Comparison of ENCODE assay signal across 26 cellular contexts in genomic region chr5:655406-655805, GRCh38.
"Had no signal": no experiment of that assay in that cellular context is flagged by ENCODE, and none has a peak within 500 bp of the region (broad histone marks: within the 10 kb centered on the region; RNA-seq: fewer than 3 reads in every experiment).

No MANE protein-coding gene starts in this region.

- FAIRE-seq: endometrium, pancreas, urothelium cell line had no signal

- H3K27me3 Mint-ChIP-seq: central memory CD8-positive, alpha-beta T cell; effector memory CD8-positive, alpha-beta T cell; naive B cell; natural killer cell treated with Interleukin-12 subunit alpha and Interleukin-12 subunit beta and Interleukin-15 and Interleukin-18, amount 100 ng/mL, for 72 hours; progenitor cell of endocrine pancreas; stimulated activated naive B cell treated with anti-CD40 and anti-IgM and Interleukin-4, amounts not matched to agents 10 μg/mL and 1 μg/mL and 100 μg/mL, for 72 hours; stimulated activated naive CD8-positive, alpha-beta T cell treated with anti-CD3 and anti-CD28 coated beads, Interleukin-15, Interleukin-2, amounts not matched to agents 100 ng/mL and 50 ng/mL, for 24 hours had no signal

- H3K4me1 ChIP-seq: esophagus squamous epithelium, pancreas, right atrium auricular region, spleen, tibial nerve, upper lobe of left lung had no signal

- H3K27ac Mint-ChIP-seq: immature natural killer cell; natural killer cell treated with Interleukin-12 subunit alpha and Interleukin-12 subunit beta and Interleukin-15 and Interleukin-18, amount 100 ng/mL, for 72 hours; progenitor cell of endocrine pancreas; stimulated activated naive B cell treated with anti-CD40 and anti-IgM and Interleukin-4, amounts not matched to agents 10 μg/mL and 1 μg/mL and 100 μg/mL, for 72 hours; stimulated activated naive CD8-positive, alpha-beta T cell treated with anti-CD3 and anti-CD28 coated beads, Interleukin-15, Interleukin-2, amounts not matched to agents 100 ng/mL and 50 ng/mL, for 24 hours had no signal

- DNase-seq: effector memory CD8-positive, alpha-beta T cell; erythroblast; esophagus squamous epithelium; foreskin melanocyte; glutamatergic neuron; hypothalamus; immature natural killer cell; islet precursor cell; naive B cell; pancreas; stimulated activated naive B cell treated with anti-CD40 and anti-IgM and Interleukin-4, amounts not matched to agents 10 μg/mL and 1 μg/mL and 100 μg/mL, for 72 hours; upper lobe of left lung had no signal

- H3K27ac ChIP-seq: coronary artery, esophagus squamous epithelium, neutrophil, pancreas, right atrium auricular region, skin epidermis, spleen, thoracic aorta, tibial nerve, upper lobe of left lung had no signal

- ATAC-seq: effector memory CD8-positive, alpha-beta T cell; natural killer cell treated with Interleukin-12 subunit alpha and Interleukin-12 subunit beta and Interleukin-15 and Interleukin-18, amount 100 ng/mL, for 72 hours; pancreas; stimulated activated naive B cell treated with anti-CD40 and anti-IgM and Interleukin-4, amounts not matched to agents 10 μg/mL and 1 μg/mL and 100 μg/mL, for 72 hours had no signal

- H3K27me3 ChIP-seq: esophagus squamous epithelium, neutrophil, pancreas, right atrium auricular region, spleen, tibial nerve, upper lobe of left lung had no signal

- H3K9me3 ChIP-seq: esophagus squamous epithelium, neutrophil, pancreas, thoracic aorta, upper lobe of left lung had no signal

- H3K9me3 Mint-ChIP-seq: central memory CD8-positive, alpha-beta T cell; effector memory CD8-positive, alpha-beta T cell; natural killer cell treated with Interleukin-12 subunit alpha and Interleukin-12 subunit beta and Interleukin-15 and Interleukin-18, amount 100 ng/mL, for 72 hours; neural crest cell; stimulated activated naive CD8-positive, alpha-beta T cell treated with anti-CD3 and anti-CD28 coated beads, Interleukin-15, Interleukin-2, amounts not matched to agents 100 ng/mL and 50 ng/mL, for 24 hours had no signal

- H3K4me3 Mint-ChIP-seq: central memory CD8-positive, alpha-beta T cell; effector memory CD8-positive, alpha-beta T cell; immature natural killer cell; naive B cell; natural killer cell treated with Interleukin-12 subunit alpha and Interleukin-12 subunit beta and Interleukin-15 and Interleukin-18, amount 100 ng/mL, for 72 hours; neural crest cell; stimulated activated naive B cell treated with anti-CD40 and anti-IgM and Interleukin-4, amounts not matched to agents 10 μg/mL and 1 μg/mL and 100 μg/mL, for 72 hours; stimulated activated naive CD8-positive, alpha-beta T cell treated with anti-CD3 and anti-CD28 coated beads, Interleukin-15, Interleukin-2, amounts not matched to agents 100 ng/mL and 50 ng/mL, for 24 hours had no signal

- H3K4me1 Mint-ChIP-seq: central memory CD8-positive, alpha-beta T cell; immature natural killer cell; neural crest cell had no signal

- H3K4me3 ChIP-seq: coronary artery, esophagus squamous epithelium, pancreas, right atrium auricular region, skin epidermis, spleen, thoracic aorta, tibial nerve, upper lobe of left lung had no signal

- H3K36me3 ChIP-seq: pancreas had no signal
